ENCODE assay signal across 13 cellular contexts in the genomic region with DNA sequence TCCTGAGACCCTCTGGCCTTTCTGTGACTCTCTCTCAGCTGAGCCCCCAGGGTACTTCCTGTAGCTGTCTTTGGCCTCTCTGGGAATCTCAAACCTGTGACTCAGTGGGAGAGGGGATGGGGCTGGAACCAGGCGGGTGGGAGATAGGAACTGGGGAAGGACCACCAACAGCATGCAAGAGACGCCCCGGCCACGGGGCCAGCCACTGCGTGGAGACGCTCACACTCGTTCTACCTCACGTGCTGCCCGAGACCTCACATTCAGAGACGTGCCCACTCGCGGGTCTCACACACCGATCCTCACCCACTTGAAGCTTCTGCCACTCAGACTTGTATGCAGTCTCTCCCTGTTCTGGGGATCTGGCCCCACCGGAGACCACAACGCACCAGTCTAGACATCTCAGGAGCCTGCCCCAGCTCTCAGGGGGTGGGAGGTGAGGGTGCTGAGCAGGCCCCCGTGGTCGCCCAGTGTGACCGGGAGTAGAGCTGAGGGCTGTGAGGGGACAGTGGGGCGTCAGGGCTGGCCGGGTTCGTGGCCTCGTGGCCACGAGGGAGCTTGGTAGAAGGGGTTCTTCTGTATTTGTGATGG. TPM values are rescaled to one million over a fixed set of nuclear protein-coding genes. Genes with fewer than 3 reads are reported as not detected.
DNase-seq lines count a peak whose midpoint lies in the region; ATAC-seq and TF ChIP-seq lines count a peak whose summit lies in the region.
"Had no signal": no experiment of that assay in that cellular context is flagged by ENCODE, and none has a peak within 500 bp of the region (broad histone marks: within the 10 kb centered on the region; RNA-seq: fewer than 3 reads in every experiment).

No MANE protein-coding gene starts in this region.

- H3K4me3 ChIP-seq in colonic mucosa: peak overlapping the region; percentile 10
- H3K4me3 ChIP-seq in vagina: no peak overlapping the region
- H3K4me3 ChIP-seq in tibial artery: no peak overlapping the region
- H3K4me3 ChIP-seq: mucosa of descending colon had no signal

- H3K27me3 Mint-ChIP-seq in CD14-positive monocyte (ENCODE audit: low read depth in 3 of 3): peaks cover 30 to 45% (median 34%) of the 10 kb centered on the region in 3 donors
- H3K27me3 Mint-ChIP-seq in naive thymus-derived CD8-positive, alpha-beta T cell: peaks cover 0 to 4% (median 0%) of the 10 kb centered on the region in 5 donors

- peaks cover 0 to 4% (median 2%) of the 10 kb centered on the region in 7 donors for H3K9me3 Mint-ChIP-seq in CD14-positive monocyte
- H3K9me3 Mint-ChIP-seq in naive thymus-derived CD8-positive, alpha-beta T cell: no peaks in the 10 kb centered on the region

- no peak overlapping the region for H3K27ac Mint-ChIP-seq in CD14-positive monocyte
- peak overlapping the region in 3 of 10 donors; percentile 17 to 78 (median 67) for H3K27ac Mint-ChIP-seq in naive thymus-derived CD8-positive, alpha-beta T cell

- H3K36me3 ChIP-seq in colonic mucosa (no peaks in the 10 kb centered on the region), vagina (no peaks in the 10 kb centered on the region), tibial artery (no peaks in the 10 kb centered on the region)

- H3K4me3 Mint-ChIP-seq in CD14-positive monocyte: peak overlapping the region; percentile 62 to 90
- H3K4me3 Mint-ChIP-seq in naive thymus-derived CD8-positive, alpha-beta T cell: peak overlapping the region; percentile 64 to 85 (median 80)

- TF ChIP-seq CTCF in CD14-positive monocyte (IDR thresholded peaks at IDR 0.05) (no peak), colonic mucosa (IDR thresholded peaks at IDR 0.05) (no peak), vagina (IDR thresholded peaks at IDR 0.05) (no peak), tibial artery (IDR thresholded peaks at IDR 0.05) (no peak)

- intact Hi-C loops in CD14-positive monocyte (cut with micrococcal nuclease): no loop called here
- intact Hi-C loops in colonic mucosa (cut with DNase I): no loop called here
- intact Hi-C loops in vagina (cut with DNase I): no loop called here
- intact Hi-C loops in tibial artery (cut with DNase I; ENCODE audit: low total_unique reads): no loop called here

- peak overlapping the region in 1 of 2 donors; percentile 56 for H3K9ac ChIP-seq in colonic mucosa (ENCODE audit: low read depth in 2 of 2, low read length in 2 of 2)

- peaks cover 7% of the 10 kb centered on the region for H3K4me1 Mint-ChIP-seq in CD14-positive monocyte
- H3K4me1 Mint-ChIP-seq in naive thymus-derived CD8-positive, alpha-beta T cell: peaks cover 5 to 9% (median 8%) of the 10 kb centered on the region in 4 donors

- DNase-seq in CD14-positive monocyte (ENCODE audit: low spot score): no peak
- no peak for DNase-seq in colonic mucosa
- no peak for DNase-seq in naive thymus-derived CD8-positive, alpha-beta T cell
- DNase-seq in cerebellar nuclear complex (lab: John Stamatoyannopoulos, UW): no peak
- DNase-seq in vagina (ENCODE audit: extremely low spot score in 2 of 2): no peak
- no peak for DNase-seq in tibial artery
- no peak for DNase-seq in NCI-H2107 (lab: John Stamatoyannopoulos, UW)
- DNase-seq: HCEC 1CT, MV-4-11 had no signal

- POLR2A ChIA-PET in naive thymus-derived CD8-positive, alpha-beta T cell (lab: Charles Lee): interaction anchor here (0.8 to 1.9 kb wide), 5 partner anchors 54 to 180 kb away, joined by 3 to 6 read pairs (median 5); a partner anchor contains a TSS

- H3K36me3 Mint-ChIP-seq in CD14-positive monocyte: no peaks in the 10 kb centered on the region
- H3K36me3 Mint-ChIP-seq in naive thymus-derived CD8-positive, alpha-beta T cell: no peaks in the 10 kb centered on the region

- no peaks in the 10 kb centered on the region for H3K9me3 ChIP-seq in colonic mucosa
- H3K9me3 ChIP-seq in vagina: no peaks in the 10 kb centered on the region
- no peaks in the 10 kb centered on the region for H3K9me3 ChIP-seq in tibial artery
- H3K9me3 ChIP-seq: mucosa of descending colon had no signal

- no peaks in the 10 kb centered on the region for H3K4me1 ChIP-seq in colonic mucosa
- H3K4me1 ChIP-seq in vagina: no peaks in the 10 kb centered on the region
- peaks cover 0 to 11% (median 3%) of the 10 kb centered on the region in 4 donors for H3K4me1 ChIP-seq in tibial artery

- ATAC-seq in GM21360 (IDR thresholded peaks at IDR 0.05; ENCODE audit: unreplicated experiment): peak; percentile 9
- ATAC-seq in naive thymus-derived CD8-positive, alpha-beta T cell: no peak
- ATAC-seq: SK-N-SH treated with all-trans-retinoic acid at 6 μM for 48 hours had no signal

- H3K27ac ChIP-seq in colonic mucosa: no peak overlapping the region
- H3K27ac ChIP-seq in vagina: no peak overlapping the region
- no peak overlapping the region for H3K27ac ChIP-seq in tibial artery

- H3K27me3 ChIP-seq in colonic mucosa (no peaks in the 10 kb centered on the region), vagina (no peaks in the 10 kb centered on the region), tibial artery (peaks cover 0 to 71% of the 10 kb centered on the region in 2 donors)

- no peak for TF ChIP-seq POLR2A in vagina (IDR thresholded peaks at IDR 0.05)

RNA-seq across cellular contexts. Expression of a gene that starts 13.8 kb away (rescaled TPM):
- under 1 TPM; 0.05 to 0.30 TPM for polyA plus RNA-seq in CD14-positive monocyte
- total RNA-seq in colonic mucosa (1 to 10 TPM; 2.1 to 3.1 TPM), vagina (0.49 TPM)
- under 1 TPM in 1 of 2 experiments, not detected in 1; 0.11 TPM for total RNA-seq in naive thymus-derived CD8-positive, alpha-beta T cell
- polyA plus RNA-seq in naive thymus-derived CD8-positive, alpha-beta T cell: under 1 TPM in 2 of 3 donors, not detected in 1; 0.06 to 0.27 TPM

RNA-seq across cellular contexts. Expression of a gene that starts 34.2 kb away (rescaled TPM):
- not detected for polyA plus RNA-seq in CD14-positive monocyte
- total RNA-seq in colonic mucosa: not detected
- total RNA-seq in naive thymus-derived CD8-positive, alpha-beta T cell: not detected
- not detected for polyA plus RNA-seq in naive thymus-derived CD8-positive, alpha-beta T cell
- not detected for total RNA-seq in vagina
- total RNA-seq: renal cortical epithelial cell had no signal

RNA-seq across cellular contexts. Expression of a gene that starts 34.3 kb away (rescaled TPM):
- not detected for polyA plus RNA-seq in CD14-positive monocyte
- total RNA-seq in colonic mucosa (not detected), vagina (not detected)
- not detected for total RNA-seq in naive thymus-derived CD8-positive, alpha-beta T cell
- not detected for polyA plus RNA-seq in naive thymus-derived CD8-positive, alpha-beta T cell
- total RNA-seq: mucosa of descending colon, renal cortical epithelial cell had no signal

RNA-seq across cellular contexts. Expression of a gene that starts 47.0 kb away (rescaled TPM):
- not detected for polyA plus RNA-seq in CD14-positive monocyte
- total RNA-seq in colonic mucosa (10 to 100 TPM; 42.8 to 60.2 TPM), vagina (not detected)
- total RNA-seq in naive thymus-derived CD8-positive, alpha-beta T cell: 1 to 10 TPM; 3.6 to 4.8 TPM
- under 1 TPM in 1 of 3 donors, not detected in 2; 0.26 TPM for polyA plus RNA-seq in naive thymus-derived CD8-positive, alpha-beta T cell
- total RNA-seq: renal cortical epithelial cell had no signal

RNA-seq across cellular contexts. Expression of a gene that starts 51.1 kb away (rescaled TPM):
- polyA plus RNA-seq in CD14-positive monocyte: 10 to 100 TPM; 22.2 to 27.7 TPM
- total RNA-seq in colonic mucosa (10 to 100 TPM; 30.5 to 36.1 TPM), vagina (16.9 TPM)
- total RNA-seq in naive thymus-derived CD8-positive, alpha-beta T cell: 10 to 100 TPM; 19.4 to 21.4 TPM
- 10 to 100 TPM; 13.5 to 26.0 (median 18.4) TPM for polyA plus RNA-seq in naive thymus-derived CD8-positive, alpha-beta T cell
